Comparison of ENCODE assay signal across 1 cellular context in genomic region chr9:122912964-122913673, GRCh38.
TF ChIP-seq lines count a peak whose summit lies in the region.

Gene ZBTB6, minus strand, starts transcription at chr9:122913323. Its CDS starts 1,251 bp downstream, at chr9:122912072.

TF ChIP-seq in GM12878, 131 proteins besides CTCF, POLR2A, EP300 and RAD21 (continued from another document):
- TF ChIP-seq MTA3 (IDR thresholded peaks at IDR 0.05; ENCODE audit: borderline replicate concordance, low read length) (peak; percentile 56; the same call in 1 of the 2 replicates), STAT1 (conservative IDR thresholded peaks at IDR 0.05) (0 out of 2 replicates have a peak, but pooled peaks have one; percentile 47), ZBTB40 (IDR thresholded peaks at IDR 0.05; ENCODE audit: borderline replicate concordance) (peak; percentile 98), BCL11A (IDR thresholded peaks at IDR 0.05; ENCODE audit: low read depth, low read length) (no peak; the same call in 1 of the 2 replicates), IRF3 (IDR thresholded peaks at IDR 0.05) (no peak), HDAC2 (IDR thresholded peaks at IDR 0.05) (no peak), NR2C1 (IDR thresholded peaks at IDR 0.05) (peak; percentile 99), MYC (IDR thresholded peaks at IDR 0.05; ENCODE audit: insufficient read depth, insufficient read length, insufficient replicate concordance, low read length, severe bottlenecking) (peak; percentile 49), MYB (IDR thresholded peaks at IDR 0.05; ENCODE audit: borderline replicate concordance, low read depth, low read length) (no peak), MTA2 (IDR thresholded peaks at IDR 0.05; ENCODE audit: low read depth) (peak; percentile 91), NRF1 (conservative IDR thresholded peaks at IDR 0.05; ENCODE audit: low read depth, low read length) (no peak), EED (IDR thresholded peaks at IDR 0.05; ENCODE audit: low read depth) (peak; percentile 41), PRDM15 (CRISPR knock-in tag; IDR thresholded peaks at IDR 0.05) (no peak), MAX (IDR thresholded peaks at IDR 0.05; ENCODE audit: low read depth, low read length) (no peak), CBX5 (IDR thresholded peaks at IDR 0.05; ENCODE audit: low read depth) (0 out of 2 replicates have a peak, but pooled peaks have one; percentile 55), USF1 (IDR thresholded peaks at IDR 0.05; ENCODE audit: borderline replicate concordance, extremely low read length, insufficient read depth, low read depth, low read length) (no peak), ESRRA (IDR thresholded peaks at IDR 0.05; ENCODE audit: low read length) (no peak), FOXM1 (IDR thresholded peaks at IDR 0.05; ENCODE audit: low read depth, low read length) (peak; percentile 38; the same call in 1 of the 2 replicates), BCL3 (IDR thresholded peaks at IDR 0.05; ENCODE audit: borderline replicate concordance, insufficient read depth, low read depth, low read length, poor library complexity, severe bottlenecking) (no peak), BMI1 (IDR thresholded peaks at IDR 0.05; ENCODE audit: borderline replicate concordance) (no peak), SP1 (IDR thresholded peaks at IDR 0.05; ENCODE audit: low read depth, low read length) (no peak)
